ENCODE assay signal across 6 cellular contexts in genomic region chr11:126268361-126268707, GRCh38. TPM values are rescaled to one million over a fixed set of nuclear protein-coding genes. Genes with fewer than 3 reads are reported as not detected.
A peak's percentile ranks its signal among the peaks of the same experiment; 100 is the strongest.
DNase-seq lines count a peak whose midpoint lies in the region; ATAC-seq and TF ChIP-seq lines count a peak whose summit lies in the region.

No MANE protein-coding gene starts in this region.

- H3K27me3 ChIP-seq in mammary epithelial cell (ENCODE audit: insufficient read depth, low read length) (no peaks in the 10 kb centered on the region), neutrophil (no peaks in the 10 kb centered on the region)

- no peaks in the 10 kb centered on the region for H4K20me1 ChIP-seq in mammary epithelial cell (ENCODE audit: insufficient read depth, low read length)

- peak overlapping the region; percentile 76 for H3K27ac ChIP-seq in mammary epithelial cell (ENCODE audit: insufficient read depth, low read depth, low read length)
- H3K27ac ChIP-seq in neutrophil: peak overlapping the region; percentile 93

- TF ChIP-seq CTCF in mammary epithelial cell (conservative IDR thresholded peaks at IDR 0.05 in 1 of 2, IDR thresholded peaks at IDR 0.05 in 1 of 2; ENCODE audit: extremely low read depth in 1 of 2, insufficient read depth in 1 of 2, low read depth in 1 of 2, low read length in 2 of 2) (no peak), neutrophil (IDR thresholded peaks at IDR 0.05) (no peak), GM10266 (IDR thresholded peaks at IDR 0.05; ENCODE audit: control insufficient read depth, insufficient read depth, low read depth, missing control alignments) (no peak)

- H2AFZ ChIP-seq in mammary epithelial cell (ENCODE audit: low read depth, low read length): peak overlapping the region; percentile 87

- peaks cover 50% of the 10 kb centered on the region for H3K79me2 ChIP-seq in mammary epithelial cell (ENCODE audit: insufficient read depth, low read length)

- H3K9me3 ChIP-seq in mammary epithelial cell (replicated peaks; ENCODE audit: insufficient read depth, low read length): no peaks in the 10 kb centered on the region
- H3K9me3 ChIP-seq in neutrophil: no peaks in the 10 kb centered on the region

- dilution Hi-C loops in mammary epithelial cell (cut with HindIII; ENCODE audit: low sequenced_read_pairs): no loop called here

- H3K4me2 ChIP-seq in mammary epithelial cell (ENCODE audit: insufficient read depth, low read depth, low read length): peak overlapping the region; percentile 90

- H3K36me3 ChIP-seq in mammary epithelial cell (ENCODE audit: insufficient read depth, low read length) (peaks cover 39% of the 10 kb centered on the region), neutrophil (peaks cover 49% of the 10 kb centered on the region)

- intact Hi-C loops in Right ventricle myocardium superior (cut with DNase I): loop anchor here (5.0 kb wide), 1 partner anchor 56 kb away; the partner anchor contains the start of genes FAM118B and RPUSD4
- intact Hi-C loops in Right ventricle myocardium inferior (cut with DNase I): loop anchor here (2.0 to 10.0 kb wide), 3 partner anchors 34 to 364 kb away; partner anchors contain the start of genes DCPS, DDX25, FAM118B and PUS3
- intact Hi-C loops in mammary epithelial cell (cut with micrococcal nuclease): loop anchor here (1.0 to 5.0 kb wide), 4 partner anchors 36 to 346 kb away; partner anchors contain the start of genes CDON, DCPS, FAM118B and RPUSD4

- CTCF ChIA-PET in mammary epithelial cell (lab: Charles Lee; ENCODE audit: low non-redundant PET): no interaction called here

- peak overlapping the region; percentile 96 for H3K9ac ChIP-seq in mammary epithelial cell (ENCODE audit: insufficient read depth, low read length)

- peak; percentile 19 for ATAC-seq in Right ventricle myocardium superior (ENCODE audit: poor library complexity)
- ATAC-seq in Right ventricle myocardium inferior: no peak

- H3K4me3 ChIP-seq in mammary epithelial cell (replicated peaks in 1 of 3; ENCODE audit: insufficient read depth in 1 of 3, low read depth in 2 of 3, low read length in 3 of 3) (peak overlapping the region; percentile 75 to 83 (median 78)), neutrophil (ENCODE audit: low read depth in 1 of 2, low read length in 1 of 2) (peak overlapping the region; percentile 89)

- H3K4me1 ChIP-seq in mammary epithelial cell (ENCODE audit: insufficient read depth, low read length) (peaks cover 13% of the 10 kb centered on the region), neutrophil (ENCODE audit: control insufficient read depth in 1 of 2, insufficient read depth in 1 of 2, low read depth in 1 of 2, low read length in 1 of 2) (peaks cover 17 to 24% of the 10 kb centered on the region in 2 experiments)

- no TSS peak for BruUV-seq in mammary epithelial cell (replicated peaks; lab: Mats Ljungman, UMichigan)

- in situ Hi-C loops in mammary epithelial cell (cut with MboI; ENCODE audit: low sequenced_read_pairs in 2 of 2): no loop called here

- DNase-seq in Right ventricle myocardium superior: no peak
- no peak for DNase-seq in Right ventricle myocardium inferior (ENCODE audit: missing footprints)
- no peak for DNase-seq in mammary epithelial cell
- DNase-seq in GM10266 (ENCODE audit: extremely low spot score): no peak
- no peak for DNase-seq in GM19240 (ENCODE audit: insufficient read length, low spot score)

- 0% methylated on average over 7 of the region's 23 CpGs for WGBS in mammary epithelial cell (ENCODE audit: low coverage, missing lambda C conversion rate)

RNA-seq across cellular contexts. Expression of gene SRPRA, which starts 0.4 kb away (rescaled TPM):
- 57.4 TPM for total RNA-seq in Right ventricle myocardium superior
- total RNA-seq in Right ventricle myocardium inferior: 64.5 TPM
- total RNA-seq in mammary epithelial cell: 100 to 1,000 TPM in 1 of 2 donors, 10 to 100 TPM in 1; 79.9 to 108 TPM
- 94.0 TPM for polyA plus RNA-seq in mammary epithelial cell
- 214 TPM for polyA minus RNA-seq in mammary epithelial cell

RNA-seq across cellular contexts. Expression of gene FOXRED1, which starts 0.6 kb away (rescaled TPM):
- total RNA-seq in Right ventricle myocardium superior: 30.3 TPM
- total RNA-seq in Right ventricle myocardium inferior: 31.6 TPM
- total RNA-seq in mammary epithelial cell: 10 to 100 TPM in 1 of 2 donors, 1 to 10 TPM in 1; 8.0 to 30.8 TPM
- 19.0 TPM for polyA plus RNA-seq in mammary epithelial cell
- 13.6 TPM for polyA minus RNA-seq in mammary epithelial cell

RNA-seq across cellular contexts. Expression of gene TIRAP, which starts 14.6 kb away (rescaled TPM):
- total RNA-seq in Right ventricle myocardium superior: 7.2 TPM
- total RNA-seq in Right ventricle myocardium inferior: 6.5 TPM
- total RNA-seq in mammary epithelial cell: 1 to 10 TPM; 6.3 to 8.8 TPM
- 6.0 TPM for polyA plus RNA-seq in mammary epithelial cell
- 4.8 TPM for polyA minus RNA-seq in mammary epithelial cell

RNA-seq across cellular contexts. Expression of gene DCPS, which starts 35.5 kb away (rescaled TPM):
- total RNA-seq in Right ventricle myocardium superior (10.7 TPM), Right ventricle myocardium inferior (10.8 TPM), mammary epithelial cell (10 to 100 TPM; 16.5 to 29.0 TPM)
- polyA plus RNA-seq in mammary epithelial cell: 41.1 TPM
- polyA minus RNA-seq in mammary epithelial cell: 22.1 TPM

RNA-seq across cellular contexts. Expression of gene FAM118B, which starts 56.8 kb away (rescaled TPM):
- total RNA-seq in Right ventricle myocardium superior (22.2 TPM), Right ventricle myocardium inferior (25.6 TPM), mammary epithelial cell (10 to 100 TPM; 16.0 to 27.7 TPM)
- polyA plus RNA-seq in mammary epithelial cell: 15.4 TPM
- polyA minus RNA-seq in mammary epithelial cell: 17.5 TPM
